ENCODE assay signal across 16 cellular contexts in genomic region chr4:174192943-174193342, GRCh38.
DNase-seq lines count a peak whose midpoint lies in the region; ATAC-seq, FAIRE-seq and TF ChIP-seq lines count a peak whose summit lies in the region.
"Had no signal": no experiment of that assay in that cellular context is flagged by ENCODE, and none has a peak within 500 bp of the region (broad histone marks: within the 10 kb centered on the region; RNA-seq: fewer than 3 reads in every experiment).

No MANE protein-coding gene starts in this region.

- H3K4me1 ChIP-seq in BE2C (peaks cover 35% of the 10 kb centered on the region), K562 (replicated peaks in 1 of 2; ENCODE audit: control insufficient read depth in 2 of 2, insufficient read depth in 2 of 2, low read length in 2 of 2) (peaks cover 0 to 39% of the 10 kb centered on the region in 2 experiments; a peak in 4 of 5 replicates), uterus (no peaks in the 10 kb centered on the region)
- H3K4me1 ChIP-seq: BLaER1 treated with 17β-estradiol and CSF1 and Interleukin-3, amounts not matched to agents 10 nM and 100 nM had no signal

- no peaks in the 10 kb centered on the region for H3K79me2 ChIP-seq in K562 (ENCODE audit: control insufficient read depth, insufficient read depth, low read length)

- H3K9me3 ChIP-seq in BE2C: no peaks in the 10 kb centered on the region
- H3K9me3 ChIP-seq in K562 (replicated peaks; ENCODE audit: control insufficient read depth, insufficient read depth, low read depth, low read length): no peaks in the 10 kb centered on the region
- H3K9me3 ChIP-seq in uterus: no peaks in the 10 kb centered on the region
- H3K9me3 ChIP-seq: BLaER1 treated with 17β-estradiol and CSF1 and Interleukin-3, amounts not matched to agents 10 nM and 100 nM had no signal

- H3K27ac ChIP-seq in K562 (ENCODE audit: extremely low read depth, low read depth, low read length): peak overlapping the region; percentile 42; the same call in 2 of the 3 replicates
- H3K27ac ChIP-seq in uterus: no peak overlapping the region
- H3K27ac ChIP-seq: 22Rv1; BLaER1 treated with 17β-estradiol and CSF1 and Interleukin-3, amounts not matched to agents 10 nM and 100 nM; GM23248 had no signal

- FAIRE-seq in K562 (lab: Jason Lieb, UNC): peak; percentile 48
- FAIRE-seq: G401.6, GM12892, GM18507, H54 had no signal

- POLR2A ChIA-PET in K562 (lab: Yijun Ruan, JAX): interaction anchor here (0.7 kb wide), 1 partner anchor 19 kb away, joined by 3 read pairs; no protein-coding TSS in a partner anchor

- H3K9ac ChIP-seq in K562 (ENCODE audit: insufficient read depth in 1 of 2, low read depth in 2 of 2, low read length in 2 of 2): no peak overlapping the region
- H3K9ac ChIP-seq: BLaER1 treated with 17β-estradiol and CSF1 and Interleukin-3, amounts not matched to agents 10 nM and 100 nM; GM23248 had no signal

- 2% methylated on average over 4 of the region's 4 CpGs for WGBS in K562 (ENCODE audit: insufficient coverage, low coverage, missing lambda C conversion rate)

- peak overlapping the region; percentile 14; the same call in 1 of the 2 replicates for H3K4me2 ChIP-seq in K562 (ENCODE audit: insufficient read depth, low read length)
- H3K4me2 ChIP-seq: BLaER1 treated with 17β-estradiol and CSF1 and Interleukin-3, amounts not matched to agents 10 nM and 100 nM had no signal

- no peak for TF ChIP-seq RAD21 in K562 (CRISPR knock-in tag; conservative IDR thresholded peaks at IDR 0.05 in 1 of 2, IDR thresholded peaks at IDR 0.05 in 1 of 2)

- no peak for TF ChIP-seq CTCF in BE2C (IDR thresholded peaks at IDR 0.05; ENCODE audit: low read depth, low read length)
- TF ChIP-seq CTCF in K562 (IDR thresholded peaks at IDR 0.05 in 2 of 3, conservative IDR thresholded peaks at IDR 0.05 in 1 of 3; ENCODE audit: insufficient read depth in 2 of 3, low read depth in 1 of 3, low read length in 3 of 3): no peak
- TF ChIP-seq CTCF in mesothelial cell of epicardium (IDR thresholded peaks at IDR 0.05; ENCODE audit: unreplicated experiment): no peak
- no peak for TF ChIP-seq CTCF in uterus (IDR thresholded peaks at IDR 0.05)
- TF ChIP-seq CTCF in osteocyte (IDR thresholded peaks at IDR 0.05): no peak

- peaks cover 10% of the 10 kb centered on the region for H3K9me3 Mint-ChIP-seq in mesothelial cell of epicardium
- no peaks in the 10 kb centered on the region for H3K9me3 Mint-ChIP-seq in osteocyte (ENCODE audit: unreplicated experiment)
- H3K9me3 Mint-ChIP-seq: CD8-positive, alpha-beta T cell had no signal

- peak; percentile 69 for DNase-seq in BE2C
- peak; percentile 94 for DNase-seq in SK-N-DZ (ENCODE audit: low spot score)
- DNase-seq in K562 (ENCODE audit: extremely low read depth in 1 of 4, low spot score in 3 of 4): peak in 3 of 4 experiments; percentile 15 to 40 (median 25)
- DNase-seq in mesothelial cell of epicardium (ENCODE audit: low spot score in 2 of 2, unreplicated experiment in 2 of 2): no peak
- DNase-seq in uterus: no peak
- no peak for DNase-seq in NCI-H1930 (lab: John Stamatoyannopoulos, UW)
- DNase-seq in A172 (ENCODE audit: low spot score): no peak
- DNase-seq in osteocyte (ENCODE audit: extremely low spot score, unreplicated experiment): no peak
- DNase-seq: CD8-positive, alpha-beta T cell had no signal

- no peaks in the 10 kb centered on the region for H3K36me3 Mint-ChIP-seq in mesothelial cell of epicardium
- no peaks in the 10 kb centered on the region for H3K36me3 Mint-ChIP-seq in osteocyte (ENCODE audit: unreplicated experiment)
- H3K36me3 Mint-ChIP-seq: CD8-positive, alpha-beta T cell had no signal

- H3K36me3 ChIP-seq in BE2C (no peaks in the 10 kb centered on the region), K562 (ENCODE audit: control insufficient read depth, insufficient read depth, low read length) (no peaks in the 10 kb centered on the region), uterus (no peaks in the 10 kb centered on the region)
- H3K36me3 ChIP-seq: BLaER1 treated with 17β-estradiol and CSF1 and Interleukin-3, amounts not matched to agents 10 nM and 100 nM had no signal

- no peak for TF ChIP-seq EP300 in K562 (IDR thresholded peaks at IDR 0.05; ENCODE audit: low read length)

- H3K9me1 ChIP-seq in K562 (ENCODE audit: control insufficient read depth, insufficient read depth, low read length): no peaks in the 10 kb centered on the region

- intact Hi-C loops in K562 (cut with micrococcal nuclease) (no loop called here), uterus (cut with DNase I; ENCODE audit: low total_unique reads) (no loop called here)

- H3K4me3 ChIP-seq in BE2C (ENCODE audit: low read depth, low read length) (peak overlapping the region; percentile 38; the same call in 1 of the 2 replicates), K562 (no peak overlapping the region), uterus (no peak overlapping the region)
- H3K4me3 ChIP-seq: BLaER1 treated with 17β-estradiol and CSF1 and Interleukin-3, amounts not matched to agents 10 nM and 100 nM; GM23248 had no signal

- peak overlapping the region; percentile 71 for H2AFZ ChIP-seq in K562 (ENCODE audit: low read depth, low read length)
- H2AFZ ChIP-seq: GM23248 had no signal

- H3K27me3 ChIP-seq in BE2C (no peaks in the 10 kb centered on the region), K562 (ENCODE audit: control insufficient read depth in 2 of 2, insufficient read depth in 2 of 2, low read length in 2 of 2) (no peaks in the 10 kb centered on the region), uterus (no peaks in the 10 kb centered on the region)
- H3K27me3 ChIP-seq: BLaER1 treated with 17β-estradiol and CSF1 and Interleukin-3, amounts not matched to agents 10 nM and 100 nM had no signal

- peaks cover 27% of the 10 kb centered on the region for H3K4me1 Mint-ChIP-seq in mesothelial cell of epicardium
- H3K4me1 Mint-ChIP-seq in osteocyte (ENCODE audit: unreplicated experiment): no peaks in the 10 kb centered on the region

- no peaks in the 10 kb centered on the region for H4K20me1 ChIP-seq in K562 (replicated peaks; ENCODE audit: control insufficient read depth, insufficient read depth, low read length)
- H4K20me1 ChIP-seq: BLaER1 treated with 17β-estradiol and CSF1 and Interleukin-3, amounts not matched to agents 10 nM and 100 nM had no signal

- BruUV-seq in K562 (replicated peaks; lab: Mats Ljungman, UMichigan): no TSS peak

- no peak overlapping the region for H3K4me3 Mint-ChIP-seq in mesothelial cell of epicardium
- H3K4me3 Mint-ChIP-seq in osteocyte (ENCODE audit: unreplicated experiment): no peak overlapping the region
- H3K4me3 Mint-ChIP-seq: CD8-positive, alpha-beta T cell had no signal

- TF ChIP-seq POLR2A in K562 (conservative IDR thresholded peaks at IDR 0.05) (no peak), uterus (IDR thresholded peaks at IDR 0.05) (no peak)

- H3K27ac Mint-ChIP-seq in mesothelial cell of epicardium (peak overlapping the region; percentile 10), osteocyte (ENCODE audit: unreplicated experiment) (no peak overlapping the region)
- H3K27ac Mint-ChIP-seq: CD8-positive, alpha-beta T cell had no signal

- in situ Hi-C loops in K562 (cut with MboI): no loop called here

- H3K27me3 Mint-ChIP-seq in mesothelial cell of epicardium (ENCODE audit: low read depth): peaks cover 5% of the 10 kb centered on the region
- peaks cover 52% of the 10 kb centered on the region for H3K27me3 Mint-ChIP-seq in osteocyte (ENCODE audit: unreplicated experiment)

- ATAC-seq in K562: peak; percentile 15
- ATAC-seq: CD8-positive, alpha-beta T cell had no signal

- CTCF ChIA-PET in K562 (lab: Yijun Ruan, JAX; ENCODE audit: low intra/inter-chr PET ratio): no interaction called here

TF ChIP-seq in K562, 482 proteins besides CTCF, POLR2A, EP300 and RAD21:
- TF ChIP-seq FOSL1 (tag; conservative IDR thresholded peaks at IDR 0.05) (no peak), ZNF316 (IDR thresholded peaks at IDR 0.05) (peak; percentile 65), TRIM24 (IDR thresholded peaks at IDR 0.05) (peak; percentile 30 to 49; a peak in 2 of 4 replicates), NEUROD1 (IDR thresholded peaks at IDR 0.05; ENCODE audit: borderline replicate concordance, low read depth, low read length, partially characterized antibody) (no peak), CBFA2T3 (IDR thresholded peaks at IDR 0.05) (peak; percentile 83), POLR2AphosphoS5 (IDR thresholded peaks at IDR 0.05; ENCODE audit: control insufficient read depth, insufficient read depth, low read depth, low read length) (0 out of 2 replicates have a peak, but pooled peaks have one; percentile 34), KDM1A (IDR thresholded peaks at IDR 0.05) (0 out of 4 replicates have a peak, but pooled peaks of 1 of the 2 experiments have one; percentile 27), ZNF668 (CRISPR knock-in tag; IDR thresholded peaks at IDR 0.05) (no peak), C11orf30 (IDR thresholded peaks at IDR 0.05; ENCODE audit: low read depth) (peak; percentile 51), TEAD4 (IDR thresholded peaks at IDR 0.05; ENCODE audit: low read length) (peak; percentile 75), TEAD4 (CRISPR knock-in tag; IDR thresholded peaks at IDR 0.05; ENCODE audit: borderline replicate concordance) (no peak), NCOR1 (IDR thresholded peaks at IDR 0.05) (peak; percentile 36; the same call in 1 of the 2 replicates), MYC (IDR thresholded peaks at IDR 0.05; ENCODE audit: low read depth, low read length) (no peak), MYC (CRISPR knock-in tag; IDR thresholded peaks at IDR 0.05; ENCODE audit: borderline replicate concordance, low read depth) (no peak), ARID1B (IDR thresholded peaks at IDR 0.05) (peak; percentile 54), HDAC2 (IDR thresholded peaks at IDR 0.05) (0 out of 2 replicates have a peak, but pooled peaks have one; percentile 7), NFE2 (IDR thresholded peaks at IDR 0.05; ENCODE audit: low read depth) (peak; percentile 23; the same call in 1 of the 2 replicates), DPF2 (IDR thresholded peaks at IDR 0.05) (0 out of 2 replicates have a peak, but pooled peaks have one; percentile 34), CBFA2T2 (conservative IDR thresholded peaks at IDR 0.05) (peak; percentile 71), TAL1 (IDR thresholded peaks at IDR 0.05) (peak; percentile 49; the same call in 1 of the 2 replicates)

Comparison
In these comparisons a context has a peak if more than half of its experiments do, and no peak if none do; other contexts are left out.
1. DNase-seq: peak in BE2C (single experiment), SK-N-DZ (single experiment) and K562 (3 of 4); none in mesothelial cell of epicardium (0 of 2), uterus (0 of 2), NCI-H1930 (0 of 2), A172 (single experiment) and osteocyte (single experiment).